In the genomic region with DNA sequence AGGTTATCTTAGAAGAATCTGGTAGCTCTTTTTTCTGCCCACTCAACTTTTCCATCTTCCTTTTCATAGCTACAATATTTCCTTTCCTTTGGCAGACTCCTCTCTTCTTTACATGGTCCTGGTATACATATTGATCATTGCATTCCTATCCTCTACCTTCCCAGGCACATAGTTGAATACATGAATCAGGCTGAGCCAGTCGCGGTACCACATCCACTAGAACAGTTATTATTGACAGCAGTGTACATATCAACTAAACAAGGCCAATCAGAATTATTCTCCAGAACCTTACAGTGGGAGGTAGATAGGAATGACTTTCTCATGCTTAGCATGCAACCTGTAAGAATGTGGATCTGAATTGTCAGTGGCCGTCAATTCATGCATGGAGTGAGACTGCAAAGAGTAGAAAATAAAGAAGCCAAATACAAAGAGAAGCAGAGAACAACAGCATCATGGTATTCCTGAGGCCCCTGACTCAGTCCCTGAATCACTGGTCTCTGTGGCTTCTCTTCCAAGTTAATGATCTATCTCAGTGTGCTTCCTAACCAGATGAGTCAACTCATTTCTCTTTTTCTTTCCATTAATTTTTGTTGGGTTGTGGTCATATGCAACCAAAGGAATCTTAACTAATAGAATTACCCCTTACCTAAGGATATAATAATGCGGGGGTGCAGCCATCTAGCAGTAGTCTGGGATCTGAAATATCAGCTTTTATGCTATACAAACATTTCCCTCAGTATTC, we compare ENCODE assay signal across 1 cellular context.
TF ChIP-seq lines count a peak whose summit lies in the region.

No MANE protein-coding gene starts in this region.

TF ChIP-seq in SK-N-SH, 30 proteins besides CTCF, POLR2A, EP300 and RAD21 (continued from another document):
- TF ChIP-seq MEF2A (IDR thresholded peaks at IDR 0.05; ENCODE audit: borderline replicate concordance, low read depth): peak; percentile 73; the same call in 1 of the 2 replicates
- TF ChIP-seq RCOR1 (IDR thresholded peaks at IDR 0.05; ENCODE audit: low read length): no peak
- TF ChIP-seq EZH2phosphoT487 (IDR thresholded peaks at IDR 0.05; ENCODE audit: borderline replicate concordance, low read depth): no peak
- no peak for TF ChIP-seq YY1 (IDR thresholded peaks at IDR 0.05; ENCODE audit: low read depth)
- TF ChIP-seq GABPA (IDR thresholded peaks at IDR 0.05; ENCODE audit: low read depth): 0 out of 2 replicates have a peak, but pooled peaks have one; percentile 19
- TF ChIP-seq GATA2 (CRISPR knock-in tag; IDR thresholded peaks at IDR 0.05): no peak
- TF ChIP-seq, protein P1, sequence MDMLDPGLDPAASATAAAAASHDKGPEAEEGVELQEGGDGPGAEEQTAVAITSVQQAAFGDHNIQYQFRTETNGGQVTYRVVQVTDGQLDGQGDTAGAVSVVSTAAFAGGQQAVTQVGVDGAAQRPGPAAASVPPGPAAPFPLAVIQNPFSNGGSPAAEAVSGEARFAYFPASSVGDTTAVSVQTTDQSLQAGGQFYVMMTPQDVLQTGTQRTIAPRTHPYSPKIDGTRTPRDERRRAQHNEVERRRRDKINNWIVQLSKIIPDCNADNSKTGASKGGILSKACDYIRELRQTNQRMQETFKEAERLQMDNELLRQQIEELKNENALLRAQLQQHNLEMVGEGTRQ (IDR thresholded peaks at IDR 0.05; ENCODE audit: borderline replicate concordance, low read depth, low read length): no peak
- TF ChIP-seq, protein P2, sequence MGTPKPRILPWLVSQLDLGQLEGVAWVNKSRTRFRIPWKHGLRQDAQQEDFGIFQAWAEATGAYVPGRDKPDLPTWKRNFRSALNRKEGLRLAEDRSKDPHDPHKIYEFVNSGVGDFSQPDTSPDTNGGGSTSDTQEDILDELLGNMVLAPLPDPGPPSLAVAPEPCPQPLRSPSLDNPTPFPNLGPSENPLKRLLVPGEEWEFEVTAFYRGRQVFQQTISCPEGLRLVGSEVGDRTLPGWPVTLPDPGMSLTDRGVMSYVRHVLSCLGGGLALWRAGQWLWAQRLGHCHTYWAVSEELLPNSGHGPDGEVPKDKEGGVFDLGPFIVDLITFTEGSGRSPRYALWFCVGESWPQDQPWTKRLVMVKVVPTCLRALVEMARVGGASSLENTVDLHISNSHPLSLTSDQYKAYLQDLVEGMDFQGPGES (IDR thresholded peaks at IDR 0.05; ENCODE audit: low read depth, low read length): no peak
- TF ChIP-seq, protein P3, sequence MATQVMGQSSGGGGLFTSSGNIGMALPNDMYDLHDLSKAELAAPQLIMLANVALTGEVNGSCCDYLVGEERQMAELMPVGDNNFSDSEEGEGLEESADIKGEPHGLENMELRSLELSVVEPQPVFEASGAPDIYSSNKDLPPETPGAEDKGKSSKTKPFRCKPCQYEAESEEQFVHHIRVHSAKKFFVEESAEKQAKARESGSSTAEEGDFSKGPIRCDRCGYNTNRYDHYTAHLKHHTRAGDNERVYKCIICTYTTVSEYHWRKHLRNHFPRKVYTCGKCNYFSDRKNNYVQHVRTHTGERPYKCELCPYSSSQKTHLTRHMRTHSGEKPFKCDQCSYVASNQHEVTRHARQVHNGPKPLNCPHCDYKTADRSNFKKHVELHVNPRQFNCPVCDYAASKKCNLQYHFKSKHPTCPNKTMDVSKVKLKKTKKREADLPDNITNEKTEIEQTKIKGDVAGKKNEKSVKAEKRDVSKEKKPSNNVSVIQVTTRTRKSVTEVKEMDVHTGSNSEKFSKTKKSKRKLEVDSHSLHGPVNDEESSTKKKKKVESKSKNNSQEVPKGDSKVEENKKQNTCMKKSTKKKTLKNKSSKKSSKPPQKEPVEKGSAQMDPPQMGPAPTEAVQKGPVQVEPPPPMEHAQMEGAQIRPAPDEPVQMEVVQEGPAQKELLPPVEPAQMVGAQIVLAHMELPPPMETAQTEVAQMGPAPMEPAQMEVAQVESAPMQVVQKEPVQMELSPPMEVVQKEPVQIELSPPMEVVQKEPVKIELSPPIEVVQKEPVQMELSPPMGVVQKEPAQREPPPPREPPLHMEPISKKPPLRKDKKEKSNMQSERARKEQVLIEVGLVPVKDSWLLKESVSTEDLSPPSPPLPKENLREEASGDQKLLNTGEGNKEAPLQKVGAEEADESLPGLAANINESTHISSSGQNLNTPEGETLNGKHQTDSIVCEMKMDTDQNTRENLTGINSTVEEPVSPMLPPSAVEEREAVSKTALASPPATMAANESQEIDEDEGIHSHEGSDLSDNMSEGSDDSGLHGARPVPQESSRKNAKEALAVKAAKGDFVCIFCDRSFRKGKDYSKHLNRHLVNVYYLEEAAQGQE (IDR thresholded peaks at IDR 0.05; ENCODE audit: low read depth, low read length): 0 out of 2 replicates have a peak, but pooled peaks have one; percentile 12
- peak; percentile 86 for TF ChIP-seq TCF12 (IDR thresholded peaks at IDR 0.05)
